In genomic region chr1:9324246-9325096, GRCh38 we compare ENCODE assay signal across 21 cellular contexts. TPM values are rescaled to one million over a fixed set of nuclear protein-coding genes. Genes with fewer than 3 reads are reported as not detected.
A peak's percentile ranks its signal among the peaks of the same experiment; 100 is the strongest.
DNase-seq lines count a peak whose midpoint lies in the region; ATAC-seq, FAIRE-seq and TF ChIP-seq lines count a peak whose summit lies in the region.
"Had no signal": no experiment of that assay in that cellular context is flagged by ENCODE, and none has a peak within 500 bp of the region (broad histone marks: within the 10 kb centered on the region; RNA-seq: fewer than 3 reads in every experiment).

No MANE protein-coding gene starts in this region.

- ATAC-seq in gastroesophageal sphincter: no peak
- ATAC-seq in T-helper 17 cell: no peak
- ATAC-seq in natural killer cell treated with Interleukin-12 subunit alpha and Interleukin-12 subunit beta and Interleukin-15 and Interleukin-18, amount 100 ng/mL, for 72 hours: no peak
- ATAC-seq: heart right ventricle; naive thymus-derived CD4-positive, alpha-beta T cell; SK-N-SH treated with all-trans-retinoic acid at 6 μM for 48 hours; stimulated activated memory B cell treated with anti-CD40 and anti-IgM and Interleukin-4, amounts not matched to agents 10 μg/mL and 1 μg/mL and 100 μg/mL, for 72 hours had no signal

- TF ChIP-seq CTCF in gastroesophageal sphincter (IDR thresholded peaks at IDR 0.05) (no peak), osteocyte (IDR thresholded peaks at IDR 0.05) (no peak)

- DNase-seq in amygdala (lab: John Stamatoyannopoulos, UW): peak in 53 of 56 donors; percentile 35 to 94 (median 69)
- DNase-seq in osteocyte (ENCODE audit: extremely low spot score, unreplicated experiment): no peak
- DNase-seq in urothelium cell line (ENCODE audit: low spot score): no peak
- no peak for DNase-seq in T-helper 17 cell
- no peak for DNase-seq in natural killer cell treated with Interleukin-12 subunit alpha and Interleukin-12 subunit beta and Interleukin-15 and Interleukin-18, amount 100 ng/mL, for 72 hours (ENCODE audit: low spot score)
- no peak for DNase-seq in activated CD4-positive, alpha-beta T cell treated with anti-CD3 and anti-CD28 coated beads, Interleukin-2, amount 50 U/mL, for 48 hours
- DNase-seq: activated B cell treated with CpG ODN at 0.5 μM for 24 hours; activated CD8-positive, alpha-beta memory T cell treated with anti-CD3 and anti-CD28 coated beads, Interleukin-2, amount 50 U/mL, for 4 hours; activated naive CD4-positive, alpha-beta T cell treated with anti-CD3 and anti-CD28 coated beads, Interleukin-2, amount 50 U/mL, for 16 hours; BE2C; DMS79; heart right ventricle; left cardiac atrium; naive thymus-derived CD4-positive, alpha-beta T cell; NCI-H146; NCI-H446 had no signal

- no peaks in the 10 kb centered on the region for H3K9me3 Mint-ChIP-seq in osteocyte (ENCODE audit: unreplicated experiment)
- H3K9me3 Mint-ChIP-seq in natural killer cell treated with Interleukin-12 subunit alpha and Interleukin-12 subunit beta and Interleukin-15 and Interleukin-18, amount 100 ng/mL, for 72 hours: no peaks in the 10 kb centered on the region
- H3K9me3 Mint-ChIP-seq: activated B cell treated with CpG ODN at 0.5 μM for 24 hours; naive thymus-derived CD4-positive, alpha-beta T cell; stimulated activated memory B cell treated with anti-CD40 and anti-IgM and Interleukin-4, amounts not matched to agents 10 μg/mL and 1 μg/mL and 100 μg/mL, for 72 hours had no signal

- peak; percentile 27 for FAIRE-seq in urothelium cell line (lab: Jason Lieb, UNC)

- 40% methylated on average over 6 of the region's 33 CpGs; no CpG with 5 or more reads in 1 of the 2 donors for WGBS in gastroesophageal sphincter (ENCODE audit: low coverage in 1 of 2), 2 donors

- H3K27me3 ChIP-seq in gastroesophageal sphincter: no peaks in the 10 kb centered on the region
- H3K27me3 ChIP-seq: BE2C, heart right ventricle had no signal

- H3K4me1 ChIP-seq in gastroesophageal sphincter: peaks cover 8 to 100% (median 83%) of the 10 kb centered on the region in 3 donors
- H3K4me1 ChIP-seq: BE2C had no signal

- peak overlapping the region in 3 of 4 donors; percentile 82 to 88 (median 85) for H3K27ac ChIP-seq in gastroesophageal sphincter
- H3K27ac ChIP-seq: epithelial cell of prostate, HL-60 had no signal

- H3K36me3 Mint-ChIP-seq in osteocyte (ENCODE audit: unreplicated experiment) (no peaks in the 10 kb centered on the region), T-helper 17 cell (ENCODE audit: low read depth) (no peaks in the 10 kb centered on the region)
- no peaks in the 10 kb centered on the region for H3K36me3 Mint-ChIP-seq in natural killer cell treated with Interleukin-12 subunit alpha and Interleukin-12 subunit beta and Interleukin-15 and Interleukin-18, amount 100 ng/mL, for 72 hours
- H3K36me3 Mint-ChIP-seq: naive thymus-derived CD4-positive, alpha-beta T cell; stimulated activated memory B cell treated with anti-CD40 and anti-IgM and Interleukin-4, amounts not matched to agents 10 μg/mL and 1 μg/mL and 100 μg/mL, for 72 hours had no signal

- TF ChIP-seq EP300 in gastroesophageal sphincter (IDR thresholded peaks at IDR 0.05): no peak

- no peak overlapping the region for H3K4me3 Mint-ChIP-seq in osteocyte (ENCODE audit: unreplicated experiment)
- H3K4me3 Mint-ChIP-seq in T-helper 17 cell: no peak overlapping the region
- H3K4me3 Mint-ChIP-seq in natural killer cell treated with Interleukin-12 subunit alpha and Interleukin-12 subunit beta and Interleukin-15 and Interleukin-18, amount 100 ng/mL, for 72 hours: no peak overlapping the region
- H3K4me3 Mint-ChIP-seq: activated B cell treated with CpG ODN at 0.5 μM for 24 hours; naive thymus-derived CD4-positive, alpha-beta T cell; stimulated activated memory B cell treated with anti-CD40 and anti-IgM and Interleukin-4, amounts not matched to agents 10 μg/mL and 1 μg/mL and 100 μg/mL, for 72 hours had no signal

- peak overlapping the region in 1 of 2 donors; percentile 13 for H3K4me3 ChIP-seq in gastroesophageal sphincter
- H3K4me3 ChIP-seq: heart right ventricle had no signal

- TF ChIP-seq POLR2A in gastroesophageal sphincter (IDR thresholded peaks at IDR 0.05): no peak

- H3K27me3 Mint-ChIP-seq in osteocyte (ENCODE audit: unreplicated experiment): no peaks in the 10 kb centered on the region
- no peaks in the 10 kb centered on the region for H3K27me3 Mint-ChIP-seq in T-helper 17 cell
- H3K27me3 Mint-ChIP-seq in natural killer cell treated with Interleukin-12 subunit alpha and Interleukin-12 subunit beta and Interleukin-15 and Interleukin-18, amount 100 ng/mL, for 72 hours: peaks cover 0 to 9% of the 10 kb centered on the region in 2 donors
- H3K27me3 Mint-ChIP-seq: activated B cell treated with CpG ODN at 0.5 μM for 24 hours; naive thymus-derived CD4-positive, alpha-beta T cell; stimulated activated memory B cell treated with anti-CD40 and anti-IgM and Interleukin-4, amounts not matched to agents 10 μg/mL and 1 μg/mL and 100 μg/mL, for 72 hours had no signal

- H3K27ac Mint-ChIP-seq in osteocyte (ENCODE audit: unreplicated experiment) (peak overlapping the region; percentile 77), T-helper 17 cell (no peak overlapping the region)
- no peak overlapping the region for H3K27ac Mint-ChIP-seq in natural killer cell treated with Interleukin-12 subunit alpha and Interleukin-12 subunit beta and Interleukin-15 and Interleukin-18, amount 100 ng/mL, for 72 hours
- H3K27ac Mint-ChIP-seq: activated B cell treated with CpG ODN at 0.5 μM for 24 hours; stimulated activated memory B cell treated with anti-CD40 and anti-IgM and Interleukin-4, amounts not matched to agents 10 μg/mL and 1 μg/mL and 100 μg/mL, for 72 hours had no signal

- H3K9me3 ChIP-seq in gastroesophageal sphincter: no peaks in the 10 kb centered on the region
- no peaks in the 10 kb centered on the region for H3K9me3 ChIP-seq in T-helper 17 cell (ENCODE audit: control insufficient read depth, low read length, poor library complexity, severe bottlenecking)
- H3K9me3 ChIP-seq: BE2C, heart right ventricle had no signal

- peaks cover 0 to 4% of the 10 kb centered on the region in 2 donors for H3K36me3 ChIP-seq in gastroesophageal sphincter
- H3K36me3 ChIP-seq: BE2C, heart right ventricle had no signal

- H3K4me1 Mint-ChIP-seq in osteocyte (ENCODE audit: unreplicated experiment) (peaks cover 67% of the 10 kb centered on the region), T-helper 17 cell (peaks cover 15% of the 10 kb centered on the region)
- H3K4me1 Mint-ChIP-seq in natural killer cell treated with Interleukin-12 subunit alpha and Interleukin-12 subunit beta and Interleukin-15 and Interleukin-18, amount 100 ng/mL, for 72 hours (ENCODE audit: low read depth in 2 of 2): no peaks in the 10 kb centered on the region

RNA-seq across cellular contexts. Expression of gene SPSB1, which starts 31.8 kb away (rescaled TPM):
- total RNA-seq in gastroesophageal sphincter (100 to 1,000 TPM in 2 of 4 donors, 10 to 100 TPM in 2; 56.3 to 111 (median 99.5) TPM), osteocyte (52.8 and 63.2 TPM in 2 replicates), T-helper 17 cell (1 to 10 TPM; 7.7 to 9.2 TPM)
- total RNA-seq in natural killer cell treated with Interleukin-12 subunit alpha and Interleukin-12 subunit beta and Interleukin-15 and Interleukin-18, amount 100 ng/mL, for 72 hours: 1 to 10 TPM in 1 of 2 donors, under 1 TPM in 1; 0.78 to 1.4 TPM

Comparison
In these comparisons a context has a peak if more than half of its experiments do, and no peak if none do; other contexts are left out.
1. DNase-seq: peak in amygdala (53 of 56); none in osteocyte (single experiment), urothelium cell line (single experiment), T-helper 17 cell (0 of 3), natural killer cell treated with Interleukin-12 subunit alpha and Interleukin-12 subunit beta and Interleukin-15 and Interleukin-18, amount 100 ng/mL, for 72 hours (single experiment) and activated CD4-positive, alpha-beta T cell treated with anti-CD3 and anti-CD28 coated beads, Interleukin-2, amount 50 U/mL, for 48 hours (0 of 2).